Comparison of ENCODE assay signal across 20 cellular contexts in the genomic region with DNA sequence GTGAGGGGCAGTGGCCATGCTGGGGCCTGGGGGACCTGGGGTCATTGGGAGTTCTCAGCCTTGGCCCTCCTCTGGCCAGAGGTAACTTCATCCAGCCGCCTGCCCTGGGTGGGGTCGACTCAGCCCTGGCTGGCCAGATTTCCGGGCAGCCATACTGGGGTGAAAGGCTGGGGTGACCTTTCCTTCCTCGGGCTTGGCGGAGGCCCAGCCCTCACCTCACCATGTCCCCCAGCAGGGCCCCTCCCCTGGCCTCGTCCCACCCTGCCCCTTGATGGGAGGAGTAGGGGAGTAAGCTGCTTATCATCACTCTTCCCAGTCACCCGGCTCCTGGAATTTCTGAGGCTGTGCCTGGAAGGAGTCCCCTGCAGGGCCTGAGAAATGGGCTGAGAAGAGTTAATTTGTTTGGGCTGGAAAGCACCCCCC. TPM values are rescaled to one million over a fixed set of nuclear protein-coding genes. Genes with fewer than 3 reads are reported as not detected.
DNase-seq lines count a peak whose midpoint lies in the region; ATAC-seq and TF ChIP-seq lines count a peak whose summit lies in the region.
"Had no signal": no experiment of that assay in that cellular context is flagged by ENCODE, and none has a peak within 500 bp of the region (broad histone marks: within the 10 kb centered on the region; RNA-seq: fewer than 3 reads in every experiment).

No MANE protein-coding gene starts in this region.

- TF ChIP-seq EP300 in transverse colon (IDR thresholded peaks at IDR 0.05; ENCODE audit: low read depth) = no peak

- intact Hi-C loops in transverse colon (cut with DNase I; ENCODE audit: low total_unique reads) = no loop called here

- H3K4me3 ChIP-seq in mucosa of stomach (ENCODE audit: low read length) (no peak overlapping the region), transverse colon (no peak overlapping the region)
- H3K4me3 ChIP-seq: SJSA1 had no signal

- TF ChIP-seq CTCF in foreskin keratinocyte (conservative IDR thresholded peaks at IDR 0.05) = no peak
- no peak for TF ChIP-seq CTCF in transverse colon (IDR thresholded peaks at IDR 0.05)

- in situ Hi-C loops in transverse colon (cut with MboI; ENCODE audit: low pct_ligation_motif_present in 1 of 4, low pct_unique_long_range_greater_than_20kb in 1 of 4, low sequenced_read_pairs in 3 of 4) = no loop called here

- H3K36me3 ChIP-seq in mucosa of stomach (ENCODE audit: control insufficient read depth, insufficient read depth, low read length) = no peaks in the 10 kb centered on the region
- H3K36me3 ChIP-seq in transverse colon = no peaks in the 10 kb centered on the region
- H3K36me3 ChIP-seq: SJSA1 had no signal

- H3K9ac ChIP-seq in mucosa of stomach (ENCODE audit: low read length) = peak overlapping the region; percentile 73

- H3K4me1 ChIP-seq in foreskin keratinocyte (peaks cover 68% of the 10 kb centered on the region), mucosa of stomach (ENCODE audit: control insufficient read depth, insufficient read depth, low read length) (peaks cover 94% of the 10 kb centered on the region), transverse colon (peaks cover 39 to 99% (median 71%) of the 10 kb centered on the region in 4 donors)

- no peak for ATAC-seq in foreskin keratinocyte
- ATAC-seq: activated T-cell treated with anti-CD3 and anti-CD28 coated beads, Interleukin-2, amount 50 U/mL, for 4 hours had no signal

- H3K9me3 ChIP-seq in mucosa of stomach (ENCODE audit: control insufficient read depth, low read length) = no peaks in the 10 kb centered on the region
- H3K9me3 ChIP-seq in transverse colon = no peaks in the 10 kb centered on the region
- H3K9me3 ChIP-seq: SJSA1 had no signal

- H3K27me3 ChIP-seq in foreskin keratinocyte (no peaks in the 10 kb centered on the region), mucosa of stomach (ENCODE audit: control insufficient read depth, insufficient read depth, low read length) (peaks cover 11% of the 10 kb centered on the region), transverse colon (peaks cover 12% of the 10 kb centered on the region)

- H3K27ac ChIP-seq in foreskin keratinocyte = peak overlapping the region; percentile 77
- peak overlapping the region; percentile 71 to 82 (median 80) for H3K27ac ChIP-seq in transverse colon
- H3K27ac ChIP-seq: 22Rv1, SJSA1 had no signal

- DNase-seq in NCI-H82 (lab: John Stamatoyannopoulos, UW) (peak; percentile 56), NCI-H82 treated with DMSO at 0.1 percent for 48 hours (lab: John Stamatoyannopoulos, UW; ENCODE audit: unreplicated experiment) (no peak), foreskin keratinocyte (no peak), transverse colon (no peak), iPS-NIHi11 (ENCODE audit: low spot score) (no peak), DMS79 treated with DMSO at 0.1 percent for 48 hours (lab: John Stamatoyannopoulos, UW) (no peak)
- DNase-seq in activated CD4-positive, CD25-positive, alpha-beta regulatory T cell treated with anti-CD3 and anti-CD28 coated beads, Interleukin-2, amount 50 U/mL, for 72 hours = no peak
- DNase-seq: activated CD4-positive, alpha-beta T cell treated with anti-CD3 and anti-CD28 coated beads, Interleukin-2, amount 50 U/mL, for 1 hour; activated naive CD8-positive, alpha-beta T cell treated with anti-CD3 and anti-CD28 coated beads, Interleukin-2, amount 10 ng/mL, durations not matched to agents 7 days and 5 days; activated T-cell treated with anti-CD3 and anti-CD28 coated beads, Interleukin-2, amount 50 U/mL, for 4 hours; erythroblast; hippocampal formation; KBM-7; NCI-H1105 treated with DMSO at 0.1 percent for 48 hours; NCI-H345 had no signal

- 71% methylated on average over 7 of the region's 7 CpGs; no CpG with 5 or more reads in 1 of the 2 donors for WGBS in transverse colon (ENCODE audit: low coverage in 1 of 2), 2 donors

- TF ChIP-seq POLR2A in transverse colon (IDR thresholded peaks at IDR 0.05) = no peak

RNA-seq across cellular contexts. Expression of a gene that starts 5.4 kb away (rescaled TPM):
- total RNA-seq in foreskin keratinocyte = 108 and 121 TPM in 2 replicates
- 94.2 and 98.4 TPM in 2 replicates for polyA plus RNA-seq in foreskin keratinocyte
- total RNA-seq in transverse colon = 10 to 100 TPM in 1 of 4 donors, 1 to 10 TPM in 3; 1.9 to 30.6 (median 3.8) TPM
- total RNA-seq: CD4-positive, alpha-beta memory T cell had no signal
- polyA plus RNA-seq: CD4-positive, alpha-beta memory T cell had no signal

RNA-seq across cellular contexts. Expression of a gene that starts 30.8 kb away (rescaled TPM):
- total RNA-seq in foreskin keratinocyte (0.03 TPM in 1 of 2 replicates, not detected in the other), transverse colon (not detected)
- not detected in 2 replicates for polyA plus RNA-seq in foreskin keratinocyte
- total RNA-seq: activated naive CD8-positive, alpha-beta T cell treated with anti-CD3 and anti-CD28 coated beads, Interleukin-2, amount 10 ng/mL, durations not matched to agents 7 days and 5 days; activated T-cell treated with anti-CD3 and anti-CD28 coated beads, Interleukin-2, amount 50 U/mL, for 4 hours; CD4-positive, alpha-beta memory T cell; SJSA1; skeletal muscle tissue had no signal
- polyA plus RNA-seq: CD4-positive, alpha-beta memory T cell had no signal

RNA-seq across cellular contexts. Expression of a gene that starts 44.5 kb away (rescaled TPM):
- not detected in 2 replicates for total RNA-seq in foreskin keratinocyte
- 0.09 TPM in 1 of 2 replicates, not detected in the other for polyA plus RNA-seq in foreskin keratinocyte
- not detected for total RNA-seq in transverse colon
- total RNA-seq: activated naive CD8-positive, alpha-beta T cell treated with anti-CD3 and anti-CD28 coated beads, Interleukin-2, amount 10 ng/mL, durations not matched to agents 7 days and 5 days; CD4-positive, alpha-beta memory T cell; SJSA1 had no signal
- polyA plus RNA-seq: CD4-positive, alpha-beta memory T cell had no signal
